In the genomic region with DNA sequence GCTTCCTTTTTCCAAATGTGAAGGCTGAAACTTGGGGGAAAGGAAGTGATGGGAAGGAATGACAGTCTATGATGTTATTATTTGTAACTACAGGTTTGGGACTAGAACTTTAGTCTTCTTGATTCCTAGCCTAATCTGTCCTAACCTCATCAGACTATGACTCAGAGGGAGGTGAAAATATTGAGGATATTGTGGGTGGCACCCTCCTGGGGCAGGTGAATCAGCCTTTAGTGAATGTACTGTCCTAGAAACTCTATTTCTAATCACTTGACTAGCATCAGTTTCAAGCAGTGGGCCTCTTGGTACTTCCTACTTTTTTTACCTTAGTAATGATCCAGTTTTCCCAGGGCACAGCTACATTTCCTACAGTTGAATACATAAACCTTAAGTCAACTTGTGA, we compare ENCODE assay signal across 6 cellular contexts.
"Had no signal": no experiment of that assay in that cellular context is flagged by ENCODE, and none has a peak within 500 bp of the region (broad histone marks: within the 10 kb centered on the region; RNA-seq: fewer than 3 reads in every experiment).

No MANE protein-coding gene starts in this region.

- FAIRE-seq: H1, H54, HepG2 had no signal

- H3K4me2 ChIP-seq: GM23338 had no signal

- H2AFZ ChIP-seq: GM23338 had no signal

- DNase-seq: H9, HCEC 1CT had no signal

- H3K4me3 ChIP-seq: GM23338 had no signal

- ATAC-seq: GM23338, HepG2 had no signal
